In genomic region chr10:92153-92552, GRCh38 we compare ENCODE assay signal across 17 cellular contexts. TPM values are rescaled to one million over a fixed set of nuclear protein-coding genes. Genes with fewer than 3 reads are reported as not detected.
"Had no signal": no experiment of that assay in that cellular context is flagged by ENCODE, and none has a peak within 500 bp of the region (broad histone marks: within the 10 kb centered on the region; RNA-seq: fewer than 3 reads in every experiment).

No MANE protein-coding gene starts in this region.

- DNase-seq: activated B cell treated with CpG ODN at 0.5 μM for 24 hours; activated CD4-positive, alpha-beta T cell treated with anti-CD3 and anti-CD28 coated beads for 48 hours; activated naive CD4-positive, alpha-beta T cell; activated naive CD8-positive, alpha-beta T cell treated with anti-CD3 and anti-CD28 coated beads, Interleukin-2, amount 10 ng/mL, durations not matched to agents 7 days and 5 days; brain microvascular endothelial cell; effector memory CD8-positive, alpha-beta T cell; foreskin melanocyte; immature natural killer cell; lower lobe of right lung; midbrain; ovary; retina; uterus had no signal

- H3K27me3 ChIP-seq: brain microvascular endothelial cell, neural progenitor cell, uterus had no signal

- H2AFZ ChIP-seq: neural progenitor cell had no signal

- H3K36me3 ChIP-seq: brain microvascular endothelial cell, lower lobe of right lung, neural progenitor cell, ovary, uterus had no signal

- H3K4me3 ChIP-seq: lower lobe of right lung, neural progenitor cell, ovary, uterus had no signal

- H3K27ac ChIP-seq: brain microvascular endothelial cell, lower lobe of right lung, neural progenitor cell, ovary, uterus had no signal

- ATAC-seq: activated CD8-positive, alpha-beta T cell treated with anti-CD3 and anti-CD28 coated beads, Interleukin-2, amount 10 ng/mL, durations not matched to agents 7 days and 5 days; effector memory CD8-positive, alpha-beta T cell; stimulated activated effector memory CD8-positive, alpha-beta T cell treated with anti-CD3 and anti-CD28 coated beads, Interleukin-12 subunit alpha, Interleukin-12 subunit beta, amount 100 ng/mL, for 72 hours had no signal

- H3K4me1 ChIP-seq: lower lobe of right lung, neural progenitor cell, uterus had no signal

- H3K9me3 ChIP-seq: ovary, uterus had no signal

- H3K4me2 ChIP-seq: neural progenitor cell had no signal

RNA-seq across cellular contexts. Expression of gene TUBB8, which starts 43.1 kb away (rescaled TPM):
- total RNA-seq: activated B cell treated with CpG ODN at 0.5 μM for 24 hours; activated CD8-positive, alpha-beta T cell treated with anti-CD3 and anti-CD28 coated beads, Interleukin-2, amount 10 ng/mL, durations not matched to agents 7 days and 5 days; activated naive CD8-positive, alpha-beta T cell treated with anti-CD3 and anti-CD28 coated beads, Interleukin-2, amount 10 ng/mL, durations not matched to agents 7 days and 5 days; ovary; T-helper 2 cell treated with Interferon-gamma antibody and Interleukin-4, amounts not matched to agents 100 ng/mL and 5 ng/mL, for 36 hours; uterus had no signal
- polyA plus RNA-seq: immature natural killer cell had no signal
